In genomic region chr20:20052074-20052970, GRCh38 we compare ENCODE assay signal across 8 cellular contexts. TPM values are rescaled to one million over a fixed set of nuclear protein-coding genes. Genes with fewer than 3 reads are reported as not detected.
DNase-seq lines count a peak whose midpoint lies in the region; ATAC-seq and TF ChIP-seq lines count a peak whose summit lies in the region.

A gene with protein sequence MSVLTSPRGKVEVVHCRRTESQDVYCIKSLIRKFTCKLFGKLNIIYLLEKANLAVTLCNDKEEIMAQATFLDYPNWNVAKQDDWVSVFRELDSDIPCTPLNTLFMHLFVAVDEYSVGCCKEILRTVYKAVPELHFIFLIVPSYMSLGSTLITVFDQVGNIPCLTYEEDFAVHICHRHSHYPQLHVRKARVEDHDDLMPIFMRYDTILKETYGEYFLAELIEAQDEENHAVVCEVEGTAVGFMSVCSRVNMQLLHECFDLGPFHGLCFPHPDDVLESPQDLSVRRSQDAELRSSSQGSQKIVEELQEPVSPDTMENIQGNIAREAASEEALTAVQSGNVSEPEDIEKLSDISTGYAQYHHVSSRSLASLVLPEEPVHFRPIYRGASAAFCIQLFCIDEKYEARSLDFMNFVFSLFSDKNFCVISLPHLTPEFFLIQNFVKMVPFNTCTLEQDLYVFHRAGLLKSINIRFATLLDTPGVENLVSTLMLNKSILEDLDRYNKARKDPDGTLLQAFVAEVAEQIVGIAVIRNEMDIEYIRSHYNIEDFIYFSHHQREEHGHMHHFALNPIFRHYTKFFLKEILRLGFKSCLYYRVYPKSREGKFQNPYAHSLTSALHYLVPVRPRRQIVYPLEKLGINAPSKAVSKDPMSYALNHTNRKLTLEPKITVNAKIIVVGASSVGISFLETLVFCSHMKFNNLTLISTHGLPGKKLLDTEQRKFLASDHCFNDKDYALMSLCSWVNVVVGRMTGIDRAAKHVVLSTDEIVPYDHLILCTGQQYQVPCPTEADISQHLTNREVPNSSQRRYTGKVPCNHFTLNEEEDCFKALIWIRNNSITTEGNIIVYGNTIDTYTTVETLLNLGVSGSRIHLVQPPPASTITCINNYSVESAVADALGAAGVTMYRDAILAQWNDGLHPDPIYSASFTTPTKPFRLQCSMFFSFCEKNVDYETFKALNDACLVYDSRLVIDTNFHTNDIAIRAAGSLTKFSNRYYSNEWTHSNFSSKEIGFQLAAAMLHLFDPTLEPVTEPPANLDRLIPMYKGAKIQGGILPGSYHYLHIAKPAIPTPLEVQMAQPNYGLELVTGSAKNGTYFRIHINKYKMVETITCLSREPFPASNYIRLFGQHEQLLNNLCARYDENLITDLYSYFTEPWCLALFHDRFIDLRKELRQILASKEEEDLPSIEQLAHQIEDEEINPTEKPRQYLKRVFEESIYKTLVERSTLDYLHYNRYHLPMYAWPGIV (plus strand): TSS chr20:20052532. CDS start chr20:20056654, 4,122 bp downstream.
Gene CRNKL1, minus strand, starts transcription at chr20:20052466. Its CDS starts 124 bp downstream, at chr20:20052342.

- TF ChIP-seq CTCF in Calu3 (IDR thresholded peaks at IDR 0.05; ENCODE audit: unreplicated experiment) (no peak), endodermal cell (conservative IDR thresholded peaks at IDR 0.05) (peak; percentile 38)

- no peak within 1 kb of the TSS for H2AK5ac ChIP-seq in mesendoderm (ENCODE audit: low read length)

- peaks cover 27% of the 10 kb centered on the region for H3K36me3 Mint-ChIP-seq in Calu3 (ENCODE audit: insufficient read depth, unreplicated experiment)
- H3K36me3 Mint-ChIP-seq in endodermal cell (ENCODE audit: low read depth) = peaks cover 30% of the 10 kb centered on the region

- H3K56ac ChIP-seq in mesendoderm (ENCODE audit: low read length) = peak within 1 kb of the TSS; percentile 94

- H3K27me3 Mint-ChIP-seq in Calu3 (ENCODE audit: unreplicated experiment) (no peaks in the 10 kb centered on the region), endodermal cell (ENCODE audit: insufficient read depth) (no peaks in the 10 kb centered on the region)

- H3K79me2 ChIP-seq in mesendoderm (ENCODE audit: control insufficient read depth, insufficient read depth, low read length) = peaks cover 8% of the 10 kb centered on the region

- no peak within 1 kb of the TSS for H3K23ac ChIP-seq in mesendoderm (ENCODE audit: low read length)

- H3K9ac ChIP-seq in HUES48 (ENCODE audit: low read depth, low read length) = peak within 1 kb of the TSS; percentile 64
- H3K9ac ChIP-seq in NT2/D1 (ENCODE audit: insufficient read length, low read depth) = peak within 1 kb of the TSS; percentile 95
- peak within 1 kb of the TSS; percentile 77 for H3K9ac ChIP-seq in endodermal cell (ENCODE audit: extremely low read depth, low read length, poor library complexity, severe bottlenecking)
- H3K9ac ChIP-seq in mesendoderm (ENCODE audit: low read length) = peak within 1 kb of the TSS; percentile 89

- H2BK5ac ChIP-seq in mesendoderm (ENCODE audit: low read length) = no peak within 1 kb of the TSS

- H3K27ac Mint-ChIP-seq in Calu3 (ENCODE audit: unreplicated experiment) (peak within 1 kb of the TSS; percentile 94), endodermal cell (peak within 1 kb of the TSS; percentile 98)

- H2BK120ac ChIP-seq in mesendoderm (ENCODE audit: low read depth, low read length) = no peak within 1 kb of the TSS

- CTCF ChIA-PET in Calu3 (lab: Charles Lee) = interaction anchor here (0.6 kb wide), 2 partner anchors 294 to 1260 kb away, joined by 3 read pairs; no protein-coding TSS in a partner anchor

- H3K4me1 ChIP-seq in HUES48 (ENCODE audit: control insufficient read depth, insufficient read depth, low read length) = peaks cover 5% of the 10 kb centered on the region; the same call in 1 of the 2 replicates
- H3K4me1 ChIP-seq in NT2/D1 (ENCODE audit: insufficient read depth, insufficient read length) = no peaks in the 10 kb centered on the region
- no peaks in the 10 kb centered on the region for H3K4me1 ChIP-seq in endodermal cell (ENCODE audit: control insufficient read depth, insufficient read depth, low read length)
- no peaks in the 10 kb centered on the region for H3K4me1 ChIP-seq in mesendoderm (ENCODE audit: control insufficient read depth, low read depth, low read length)

- no peak within 1 kb of the TSS for H3K18ac ChIP-seq in mesendoderm (ENCODE audit: low read length)

- H2BK15ac ChIP-seq in mesendoderm (replicated peaks; ENCODE audit: low read depth) = no peak within 1 kb of the TSS

- intact Hi-C loops in Calu3 (cut with micrococcal nuclease; ENCODE audit: unreplicated experiment) = no loop called here

- no peak within 1 kb of the TSS for H3K4ac ChIP-seq in mesendoderm (ENCODE audit: low read depth, low read length)

- peak; percentile 79 for DNase-seq in Calu3
- DNase-seq in NT2/D1 (ENCODE audit: low read depth, low spot score) = peak; percentile 89
- peak; percentile 96 for DNase-seq in activated CD8-positive, alpha-beta memory T cell treated with anti-CD3 and anti-CD28 coated beads, Interleukin-2, amount 50 U/mL, for 4 hours
- DNase-seq in endodermal cell = peak; percentile 99
- peak; percentile 98 for DNase-seq in mesendoderm
- DNase-seq in stimulated activated CD8-positive, alpha-beta memory T cell treated with anti-CD3 and anti-CD28 coated beads, Interleukin-12 subunit alpha, Interleukin-12 subunit beta, amount 100 ng/mL, for 4 hours (ENCODE audit: low read depth) = peak; percentile 92

- H3K9me3 Mint-ChIP-seq in Calu3 (ENCODE audit: low read depth, unreplicated experiment) (no peaks in the 10 kb centered on the region), endodermal cell (no peaks in the 10 kb centered on the region)

- no peaks in the 10 kb centered on the region for H3K27me3 ChIP-seq in HUES48 (ENCODE audit: control insufficient read depth, insufficient read depth, low read length)
- H3K27me3 ChIP-seq in NT2/D1 (ENCODE audit: insufficient read depth, insufficient read length) = no peaks in the 10 kb centered on the region
- peaks cover 8% of the 10 kb centered on the region for H3K27me3 ChIP-seq in endodermal cell (ENCODE audit: control insufficient read depth, insufficient read depth, low read length, poor library complexity, severe bottlenecking)
- H3K27me3 ChIP-seq in mesendoderm (ENCODE audit: insufficient read depth, low read length, poor library complexity) = no peaks in the 10 kb centered on the region

- peak within 1 kb of the TSS; percentile 68 for H3K4me3 ChIP-seq in HUES48 (ENCODE audit: low read depth, low read length)
- H3K4me3 ChIP-seq in NT2/D1 (ENCODE audit: insufficient read length, low read depth) = peak within 1 kb of the TSS; percentile 89
- peak within 1 kb of the TSS; percentile 97 for H3K4me3 ChIP-seq in endodermal cell (ENCODE audit: low read length)
- peak within 1 kb of the TSS; percentile 98 for H3K4me3 ChIP-seq in mesendoderm (ENCODE audit: low read length)

- peaks cover 2% of the 10 kb centered on the region for H3K79me1 ChIP-seq in mesendoderm (ENCODE audit: low read length)

- peak; percentile 92 for ATAC-seq in GM21423 (IDR thresholded peaks at IDR 0.05; ENCODE audit: unreplicated experiment)

- H3K36me3 ChIP-seq in HUES48 (ENCODE audit: control insufficient read depth, insufficient read depth, low read length) (peaks cover 32% of the 10 kb centered on the region), NT2/D1 (ENCODE audit: insufficient read depth, insufficient read length, low read length) (peaks cover 34% of the 10 kb centered on the region), endodermal cell (ENCODE audit: control insufficient read depth, insufficient read depth, low read length) (peaks cover 33% of the 10 kb centered on the region), mesendoderm (ENCODE audit: control insufficient read depth, insufficient read depth, low read length) (peaks cover 4% of the 10 kb centered on the region)

- H3K9me3 ChIP-seq in HUES48 (ENCODE audit: control insufficient read depth, insufficient read depth, low read length) (no peaks in the 10 kb centered on the region), NT2/D1 (ENCODE audit: insufficient read depth, low read length) (no peaks in the 10 kb centered on the region), endodermal cell (ENCODE audit: control insufficient read depth, low read length) (no peaks in the 10 kb centered on the region)

- no TSS peak for BruUV-seq in Calu3 (replicated peaks; lab: Mats Ljungman, UMichigan)

- H3K27ac ChIP-seq in HUES48 (ENCODE audit: low read depth, low read length) (peak within 1 kb of the TSS; percentile 91), endodermal cell (ENCODE audit: low read depth, low read length) (peak within 1 kb of the TSS; percentile 59), mesendoderm (ENCODE audit: low read depth, low read length) (peak within 1 kb of the TSS; percentile 21)

- H3K4me1 Mint-ChIP-seq in Calu3 (ENCODE audit: low read depth, unreplicated experiment) = no peaks in the 10 kb centered on the region
- H3K4me1 Mint-ChIP-seq in endodermal cell = peaks cover 4% of the 10 kb centered on the region

- H3K4me3 Mint-ChIP-seq in Calu3 (ENCODE audit: low read depth, unreplicated experiment) (peak within 1 kb of the TSS; percentile 99), endodermal cell (peak within 1 kb of the TSS; percentile 99)

- 0% methylated on average over 31 to 67 of the region's 67 CpGs for WGBS in endodermal cell (ENCODE audit: insufficient coverage in 1 of 2, insufficient read length in 1 of 2), 2 experiments
- no CpG with 5 or more reads among the region's 67 CpGs for WGBS in mesendoderm (ENCODE audit: extremely low coverage, insufficient coverage, low lambda C conversion rate)

- no peak within 1 kb of the TSS for H4K5ac ChIP-seq in mesendoderm (ENCODE audit: low read length)

- no peak within 1 kb of the TSS for H4K8ac ChIP-seq in mesendoderm (ENCODE audit: low read depth, low read length)

- H3K4me2 ChIP-seq in mesendoderm (ENCODE audit: low read length) = peak within 1 kb of the TSS; percentile 55

RNA-seq across cellular contexts. Expression of the first gene that starts in this region (rescaled TPM):
- total RNA-seq in Calu3 (2022) (not detected in 2 replicates), endodermal cell (under 1 TPM; 0.64 to 0.73 TPM)
- 0.85 TPM for polyA plus RNA-seq in endodermal cell (2013, experiment 1 of 2)
- polyA plus RNA-seq in endodermal cell (2013, experiment 2 of 2) = 1.5 TPM
- 0.06 TPM for polyA plus RNA-seq in mesendoderm (2013, experiment 1 of 2)
- 0.20 TPM for polyA plus RNA-seq in mesendoderm (2013, experiment 2 of 2)

RNA-seq across cellular contexts. Expression of gene CRNKL1, which starts in this region (rescaled TPM):
- 5.9 and 6.7 TPM in 2 replicates for total RNA-seq in Calu3 (2022)
- 10 to 100 TPM; 22.2 to 23.4 TPM for total RNA-seq in endodermal cell
- polyA plus RNA-seq in endodermal cell (2013, experiment 1 of 2) = 24.1 TPM
- 21.3 TPM for polyA plus RNA-seq in endodermal cell (2013, experiment 2 of 2)
- 24.5 TPM for polyA plus RNA-seq in mesendoderm (2013, experiment 1 of 2)
- 23.7 TPM for polyA plus RNA-seq in mesendoderm (2013, experiment 2 of 2)

Comparison
In these comparisons a context has a peak if more than half of its experiments do, and no peak if none do; other contexts are left out.
1. Peak in every context shown above with its lines: DNase-seq, ATAC-seq, H3K4me3 ChIP-seq and H3K27ac ChIP-seq.
2. H3K27ac ChIP-seq: peak in every context shown above with its lines; median percentile 91 in HUES48; 59 in endodermal cell; 21 in mesendoderm.